In the genomic region with DNA sequence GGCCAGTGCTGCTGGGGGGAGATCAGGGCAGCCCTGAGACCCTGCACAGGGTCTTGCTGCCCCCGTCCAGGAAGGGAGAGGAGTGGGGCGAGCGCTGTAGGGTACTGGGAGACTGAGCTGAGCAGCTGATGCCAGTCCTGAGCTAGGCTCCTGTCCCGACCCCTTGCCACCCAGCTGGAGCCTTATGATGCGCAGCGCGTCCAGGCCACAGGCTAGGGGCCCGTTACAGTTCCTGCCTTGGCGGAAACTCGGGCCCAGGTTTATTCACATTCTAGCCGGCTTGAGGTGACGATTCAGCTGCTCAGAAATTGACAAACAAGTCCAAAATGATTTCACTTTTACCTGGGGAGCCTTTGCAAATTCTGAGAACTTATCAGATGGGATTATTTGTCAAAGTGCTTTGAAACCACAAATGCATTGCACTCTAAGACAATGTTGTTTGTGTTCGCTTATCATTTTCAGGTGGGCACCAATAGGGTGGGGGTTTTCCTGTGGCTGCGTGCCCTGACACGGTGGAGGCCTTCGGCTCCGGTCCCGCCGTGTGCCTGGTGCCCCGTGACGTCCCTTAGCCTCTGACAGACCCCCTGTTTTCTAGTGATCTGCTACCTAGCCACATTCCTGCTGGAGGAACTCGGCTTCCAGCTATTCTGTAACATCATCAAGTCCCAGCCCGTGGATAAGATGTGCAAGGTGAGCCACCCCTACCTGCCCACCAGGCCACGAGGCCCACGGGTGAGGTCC, we compare ENCODE assay signal across 1 cellular context.
TF ChIP-seq lines count a peak whose summit lies in the region.

No MANE protein-coding gene starts in this region.

TF ChIP-seq in IMR-90, 13 proteins besides CTCF, POLR2A, EP300 and RAD21:
- no peak for TF ChIP-seq FOS (IDR thresholded peaks at IDR 0.05; ENCODE audit: low read depth, low read length)
- no peak for TF ChIP-seq CEBPB (IDR thresholded peaks at IDR 0.05; ENCODE audit: low read depth, low read length)
